ENCODE assay signal across 7 cellular contexts in the genomic region with DNA sequence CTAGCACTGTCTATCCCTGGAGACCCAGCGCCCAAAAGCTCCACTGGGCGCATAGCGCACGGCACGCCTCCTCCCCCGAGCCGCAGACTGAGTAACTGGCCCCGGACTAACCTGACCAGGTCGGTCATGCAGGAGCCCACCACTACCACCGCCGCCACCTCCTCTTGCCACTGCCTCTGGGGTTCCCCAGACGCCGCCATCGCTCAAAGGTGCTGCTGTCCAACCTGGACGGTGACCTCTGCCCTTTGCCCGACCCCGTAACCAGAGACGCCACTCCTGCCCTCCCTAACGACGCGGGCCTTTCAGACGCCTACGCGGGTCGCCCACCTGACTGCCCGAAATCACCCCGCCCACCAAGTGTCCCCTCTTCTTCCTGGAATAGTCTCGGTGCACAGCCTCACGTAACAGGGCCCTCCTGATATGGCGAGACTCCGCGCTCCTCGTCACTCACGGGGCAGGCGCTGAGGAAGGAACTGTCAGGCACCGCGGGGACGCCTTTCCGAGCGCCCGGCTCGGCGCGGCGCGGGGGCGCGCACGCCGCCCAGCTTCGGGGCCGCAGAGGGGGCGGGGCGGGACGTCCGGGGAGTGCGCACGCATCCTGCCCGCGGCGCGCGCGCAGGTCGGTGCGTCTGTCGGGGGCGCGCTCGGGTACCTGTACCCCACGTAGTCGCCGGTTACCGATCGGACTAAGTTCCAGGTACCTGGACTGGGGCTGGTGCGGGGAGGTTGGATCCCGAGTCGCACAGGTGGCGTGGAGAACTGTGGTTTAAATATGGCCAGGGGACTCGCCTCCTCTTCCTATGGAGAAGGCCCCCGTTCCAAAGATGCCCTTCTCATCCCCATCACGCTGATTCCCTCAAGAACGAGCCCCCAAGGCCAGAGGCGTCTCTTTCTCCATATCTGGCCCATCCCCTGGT. TPM values are rescaled to one million over a fixed set of nuclear protein-coding genes. Genes with fewer than 3 reads are reported as not detected.
DNase-seq lines count a peak whose midpoint lies in the region; ATAC-seq lines count a peak whose summit lies in the region.

A gene (plus strand): TSS at position 584 of the 917 bp plus-strand sequence. CDS start 3,828 bp downstream, outside the sequence.
A gene (minus strand): TSS at position 242 of the 917 bp plus-strand sequence. CDS start 42 bp downstream, at position 200.

- intact Hi-C loops in sciatic nerve (cut with DNase I), result no loop called here

- peak; percentile 73 for ATAC-seq in GM18517 (IDR thresholded peaks at IDR 0.05; ENCODE audit: unreplicated experiment)
- ATAC-seq in HG03025 (IDR thresholded peaks at IDR 0.05; ENCODE audit: low FRiP score, unreplicated experiment), result peak; percentile 76
- peak; percentile 94 for ATAC-seq in sciatic nerve

- DNase-seq in NCI-H2029 (lab: John Stamatoyannopoulos, UW) (peak; percentile 66), T1000 (lab: John Stamatoyannopoulos, UW) (peak; percentile 80), astrocyte of the hippocampus (ENCODE audit: low read depth, low spot score) (peak; percentile 96), hypothalamus (lab: John Stamatoyannopoulos, UW) (peak; percentile 19 to 93 (median 71)), sciatic nerve (ENCODE audit: low spot score) (peak; percentile 91)

RNA-seq across cellular contexts. Expression of the first gene that starts in this region (rescaled TPM):
- total RNA-seq in sciatic nerve, result 38.2 TPM

RNA-seq across cellular contexts. Expression of the second gene that starts in this region (rescaled TPM):
- total RNA-seq in sciatic nerve, result 4.8 TPM

Comparison
In these comparisons a context has a peak if more than half of its experiments do, and no peak if none do; other contexts are left out.
1. Peak in every context shown above with its lines: DNase-seq and ATAC-seq.